23 cellular contexts compared by ENCODE assay signal in genomic region chr3:123305192-123305591, GRCh38.
"Had no signal": no experiment of that assay in that cellular context is flagged by ENCODE, and none has a peak within 500 bp of the region (broad histone marks: within the 10 kb centered on the region; RNA-seq: fewer than 3 reads in every experiment).

No MANE protein-coding gene starts in this region.

- H3K4me3 ChIP-seq: ascending aorta, body of pancreas, MG63 had no signal

- ATAC-seq: activated CD8-positive, alpha-beta memory T cell treated with anti-CD3 and anti-CD28 coated beads, Interleukin-2, amount 10 ng/mL, durations not matched to agents 7 days and 5 days; activated naive CD4-positive, alpha-beta T cell treated with anti-CD3 and anti-CD28 coated beads, Interleukin-2, amount 50 U/mL, for 72 hours; activated naive CD8-positive, alpha-beta T cell treated with anti-CD3 and anti-CD28 coated beads, Interleukin-2, amount 50 U/mL, for 24 hours; body of pancreas; PC-3; T-helper 17 cell had no signal

- H3K9me3 ChIP-seq: ascending aorta, body of pancreas, MG63 had no signal

- H3K27me3 ChIP-seq: ascending aorta, body of pancreas had no signal

- H3K27ac ChIP-seq: body of pancreas, VCaP had no signal

- DNase-seq: activated CD4-positive, alpha-beta T cell treated with anti-CD3 and anti-CD28 coated beads, Interleukin-2, amount 10 ng/mL, durations not matched to agents 24 days and 14 days; activated CD4-positive, alpha-beta T cell treated with anti-CD3 and anti-CD28 coated beads, Interleukin-2, amount 50 U/mL, for 48 hours; activated CD8-positive, alpha-beta memory T cell treated with anti-CD3 and anti-CD28 coated beads, Interleukin-2, amount 10 ng/mL, durations not matched to agents 7 days and 5 days; activated effector memory CD4-positive, alpha-beta T cell treated with Interleukin-2 at 50 U/mL for 16 hours; activated naive CD4-positive, alpha-beta T cell; activated naive CD8-positive, alpha-beta T cell treated with anti-CD3 and anti-CD28 coated beads, Interleukin-2, amount 50 U/mL, for 24 hours; activated T-cell treated with anti-CD3 and anti-CD28 coated beads, Interleukin-2, amount 50 U/mL, for 24 hours; amniotic stem cell; body of pancreas; MG63; MV-4-11; NCI-H1092 treated with DMSO at 0.1 percent for 48 hours; NCI-H1417 treated with DMSO at 0.1 percent for 48 hours; NCI-H1694 treated with DMSO at 0.1 percent for 48 hours; NCI-H2081; NCI-H524; PC-3; SIG-M5; T-helper 17 cell; T1000 had no signal

- H3K4me1 ChIP-seq: ascending aorta, body of pancreas had no signal

- H3K36me3 ChIP-seq: MG63 had no signal
